ENCODE assay signal across 1 cellular context in the genomic region with DNA sequence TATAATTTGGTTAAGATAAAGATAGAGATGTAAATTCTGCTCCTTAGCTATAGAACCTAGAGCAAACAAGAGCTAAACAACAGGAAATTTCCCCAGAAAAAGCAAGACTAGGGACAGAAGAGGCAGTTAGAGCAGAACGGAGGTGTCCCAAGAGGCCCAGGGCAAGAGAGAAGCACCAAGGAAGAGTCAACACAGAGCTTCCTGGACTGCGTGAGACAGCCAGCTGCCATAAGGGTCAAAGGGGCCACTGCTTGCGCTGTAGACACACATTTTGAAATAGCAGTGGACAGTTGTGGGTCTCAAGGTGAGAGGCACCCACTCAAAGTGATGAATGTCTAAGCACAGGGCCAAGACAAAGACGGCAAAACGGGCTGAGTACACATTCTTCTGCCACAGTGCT.
TF ChIP-seq lines count a peak whose summit lies in the region.

No MANE protein-coding gene starts in this region.

TF ChIP-seq in A549, 52 proteins besides CTCF, POLR2A, EP300 and RAD21 (continued from another document):
- TF ChIP-seq, protein P1, sequence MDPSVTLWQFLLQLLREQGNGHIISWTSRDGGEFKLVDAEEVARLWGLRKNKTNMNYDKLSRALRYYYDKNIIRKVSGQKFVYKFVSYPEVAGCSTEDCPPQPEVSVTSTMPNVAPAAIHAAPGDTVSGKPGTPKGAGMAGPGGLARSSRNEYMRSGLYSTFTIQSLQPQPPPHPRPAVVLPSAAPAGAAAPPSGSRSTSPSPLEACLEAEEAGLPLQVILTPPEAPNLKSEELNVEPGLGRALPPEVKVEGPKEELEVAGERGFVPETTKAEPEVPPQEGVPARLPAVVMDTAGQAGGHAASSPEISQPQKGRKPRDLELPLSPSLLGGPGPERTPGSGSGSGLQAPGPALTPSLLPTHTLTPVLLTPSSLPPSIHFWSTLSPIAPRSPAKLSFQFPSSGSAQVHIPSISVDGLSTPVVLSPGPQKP (IDR thresholded peaks at IDR 0.05; ENCODE audit: low read depth, low read length), result no peak
- TF ChIP-seq HOXB13 (CRISPR knock-in tag; IDR thresholded peaks at IDR 0.05; ENCODE audit: low read depth), result no peak
